ENCODE assay signal across 8 cellular contexts in genomic region chr15:31216210-31216911, GRCh38.
A peak's percentile ranks its signal among the peaks of the same experiment; 100 is the strongest.
DNase-seq lines count a peak whose midpoint lies in the region; ATAC-seq and TF ChIP-seq lines count a peak whose summit lies in the region.

No MANE protein-coding gene starts in this region.

- intact Hi-C loops in left cardiac atrium (cut with DNase I) = loop anchor here in 1 of 2 donors (10.0 kb wide), 1 partner anchor 108 kb away; the partner anchor contains the start of gene KLF13

- no peaks in the 10 kb centered on the region for H3K27me3 Mint-ChIP-seq in activated naive CD8-positive, alpha-beta T cell treated with anti-CD3 and anti-CD28 coated beads, Interleukin-2, amount 50 U/mL, for 24 hours
- H3K27me3 Mint-ChIP-seq in progenitor cell of endocrine pancreas = peaks cover 14% of the 10 kb centered on the region

- H3K9me3 Mint-ChIP-seq in activated naive CD8-positive, alpha-beta T cell treated with anti-CD3 and anti-CD28 coated beads, Interleukin-2, amount 50 U/mL, for 24 hours = no peaks in the 10 kb centered on the region
- H3K9me3 Mint-ChIP-seq in progenitor cell of endocrine pancreas (ENCODE audit: low read depth) = no peaks in the 10 kb centered on the region

- peaks cover 16% of the 10 kb centered on the region for H3K4me1 Mint-ChIP-seq in activated naive CD8-positive, alpha-beta T cell treated with anti-CD3 and anti-CD28 coated beads, Interleukin-2, amount 50 U/mL, for 24 hours
- peaks cover 3% of the 10 kb centered on the region for H3K4me1 Mint-ChIP-seq in progenitor cell of endocrine pancreas (ENCODE audit: low read depth)

- H3K27ac Mint-ChIP-seq in activated naive CD8-positive, alpha-beta T cell treated with anti-CD3 and anti-CD28 coated beads, Interleukin-2, amount 50 U/mL, for 24 hours = peak overlapping the region; percentile 22
- peak overlapping the region; percentile 64 for H3K27ac Mint-ChIP-seq in progenitor cell of endocrine pancreas

- DNase-seq in CMK (ENCODE audit: low read depth) = peak; percentile 87
- DNase-seq in RKO (ENCODE audit: low spot score) = peak; percentile 64
- DNase-seq in activated naive CD8-positive, alpha-beta T cell treated with anti-CD3 and anti-CD28 coated beads, Interleukin-2, amount 50 U/mL, for 24 hours = peak; percentile 56
- DNase-seq in left cardiac atrium = peak; percentile 90
- DNase-seq in progenitor cell of endocrine pancreas (ENCODE audit: low spot score, unreplicated experiment) = peak; percentile 34
- DNase-seq in NCI-H1694 (lab: John Stamatoyannopoulos, UW) = no peak

- peak overlapping the region; percentile 67 for H3K4me3 Mint-ChIP-seq in activated naive CD8-positive, alpha-beta T cell treated with anti-CD3 and anti-CD28 coated beads, Interleukin-2, amount 50 U/mL, for 24 hours
- peak overlapping the region; percentile 75 for H3K4me3 Mint-ChIP-seq in progenitor cell of endocrine pancreas (ENCODE audit: low read depth)

- H3K36me3 Mint-ChIP-seq in activated naive CD8-positive, alpha-beta T cell treated with anti-CD3 and anti-CD28 coated beads, Interleukin-2, amount 50 U/mL, for 24 hours (ENCODE audit: low read depth) = no peaks in the 10 kb centered on the region
- no peaks in the 10 kb centered on the region for H3K36me3 Mint-ChIP-seq in progenitor cell of endocrine pancreas (ENCODE audit: insufficient read depth)

- no peak for TF ChIP-seq CTCF in progenitor cell of endocrine pancreas (IDR thresholded peaks at IDR 0.05; ENCODE audit: unreplicated experiment)

- ATAC-seq in GM19372 (IDR thresholded peaks at IDR 0.05; ENCODE audit: low read depth, unreplicated experiment) (peak; percentile 33), HG03520 (IDR thresholded peaks at IDR 0.05; ENCODE audit: unreplicated experiment) (peak; percentile 32), left cardiac atrium (peak; percentile 80 to 89)
- peak; percentile 39 for ATAC-seq in activated naive CD8-positive, alpha-beta T cell treated with anti-CD3 and anti-CD28 coated beads, Interleukin-2, amount 50 U/mL, for 24 hours

Comparison
In these comparisons a context has a peak if more than half of its experiments do, and no peak if none do; other contexts are left out.
1. ATAC-seq: peak in every context shown above with its lines; median percentile 84 in left cardiac atrium; 39 in activated naive CD8-positive, alpha-beta T cell treated with anti-CD3 and anti-CD28 coated beads, Interleukin-2, amount 50 U/mL, for 24 hours; 33 in GM19372; 32 in HG03520.